Comparison of ENCODE assay signal across 17 cellular contexts in the genomic region with DNA sequence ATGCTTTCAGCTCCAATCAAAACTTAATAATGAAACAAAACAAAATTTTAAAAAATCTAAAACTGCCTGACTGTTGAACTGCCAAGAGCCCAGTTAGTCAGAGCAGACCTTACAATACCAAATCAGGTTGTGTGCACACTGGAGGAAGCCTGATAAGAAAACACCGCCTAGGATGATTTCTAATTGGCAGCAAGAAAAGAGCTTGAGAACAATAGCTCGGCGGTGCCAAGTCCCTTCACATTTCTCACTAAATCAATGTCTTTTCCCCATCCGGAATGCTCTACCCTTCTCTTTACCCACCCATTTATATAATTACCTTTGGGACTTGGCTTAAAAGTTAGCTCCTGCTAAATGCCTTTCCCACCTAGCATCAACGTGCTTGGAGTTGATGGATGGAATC.
"Had no signal": no experiment of that assay in that cellular context is flagged by ENCODE, and none has a peak within 500 bp of the region (broad histone marks: within the 10 kb centered on the region; RNA-seq: fewer than 3 reads in every experiment).

No MANE protein-coding gene starts in this region.

- H3K4me1 ChIP-seq: transverse colon had no signal

- H3K36me3 ChIP-seq: esophagus squamous epithelium, thoracic aorta, transverse colon had no signal

- DNase-seq: effector memory CD8-positive, alpha-beta T cell; esophagus squamous epithelium; foreskin keratinocyte; head of caudate nucleus; hypothalamus; natural killer cell; posterior cingulate gyrus; stimulated activated CD4-positive, alpha-beta T cell treated with anti-CD3 and anti-CD28 coated beads, Interleukin-2, amount 100 ng/mL, for 24 hours; stimulated activated CD4-positive, alpha-beta T cell treated with anti-CD3 and anti-CD28 coated beads, Interleukin-4, amount 100 ng/mL, for 4 hours; stimulated activated naive B cell treated with anti-CD40 and anti-IgM and Interleukin-4, amounts not matched to agents 10 μg/mL and 1 μg/mL and 100 μg/mL, for 72 hours; stimulated activated naive CD8-positive, alpha-beta T cell treated with anti-CD3 and anti-CD28 coated beads, Interleukin-15, amount 100 ng/mL, for 72 hours; substantia nigra; transverse colon had no signal

- H3K27ac ChIP-seq: foreskin keratinocyte, thoracic aorta, transverse colon had no signal

- H3K4me3 ChIP-seq: esophagus squamous epithelium, skin epidermis, thoracic aorta, transverse colon had no signal

- FAIRE-seq: bronchial epithelial cell, keratinocyte had no signal

- H3K27me3 ChIP-seq: esophagus squamous epithelium, foreskin keratinocyte, transverse colon had no signal

- ATAC-seq: effector memory CD8-positive, alpha-beta T cell; foreskin keratinocyte; natural killer cell; stimulated activated naive B cell treated with anti-CD40 and anti-IgM and Interleukin-4, amounts not matched to agents 10 μg/mL and 1 μg/mL and 100 μg/mL, for 72 hours; stimulated activated naive CD8-positive, alpha-beta T cell treated with anti-CD3 and anti-CD28 coated beads, Interleukin-15, amount 100 ng/mL, for 72 hours had no signal

- H3K9me3 ChIP-seq: esophagus squamous epithelium, thoracic aorta, transverse colon had no signal
